In the genomic region with DNA sequence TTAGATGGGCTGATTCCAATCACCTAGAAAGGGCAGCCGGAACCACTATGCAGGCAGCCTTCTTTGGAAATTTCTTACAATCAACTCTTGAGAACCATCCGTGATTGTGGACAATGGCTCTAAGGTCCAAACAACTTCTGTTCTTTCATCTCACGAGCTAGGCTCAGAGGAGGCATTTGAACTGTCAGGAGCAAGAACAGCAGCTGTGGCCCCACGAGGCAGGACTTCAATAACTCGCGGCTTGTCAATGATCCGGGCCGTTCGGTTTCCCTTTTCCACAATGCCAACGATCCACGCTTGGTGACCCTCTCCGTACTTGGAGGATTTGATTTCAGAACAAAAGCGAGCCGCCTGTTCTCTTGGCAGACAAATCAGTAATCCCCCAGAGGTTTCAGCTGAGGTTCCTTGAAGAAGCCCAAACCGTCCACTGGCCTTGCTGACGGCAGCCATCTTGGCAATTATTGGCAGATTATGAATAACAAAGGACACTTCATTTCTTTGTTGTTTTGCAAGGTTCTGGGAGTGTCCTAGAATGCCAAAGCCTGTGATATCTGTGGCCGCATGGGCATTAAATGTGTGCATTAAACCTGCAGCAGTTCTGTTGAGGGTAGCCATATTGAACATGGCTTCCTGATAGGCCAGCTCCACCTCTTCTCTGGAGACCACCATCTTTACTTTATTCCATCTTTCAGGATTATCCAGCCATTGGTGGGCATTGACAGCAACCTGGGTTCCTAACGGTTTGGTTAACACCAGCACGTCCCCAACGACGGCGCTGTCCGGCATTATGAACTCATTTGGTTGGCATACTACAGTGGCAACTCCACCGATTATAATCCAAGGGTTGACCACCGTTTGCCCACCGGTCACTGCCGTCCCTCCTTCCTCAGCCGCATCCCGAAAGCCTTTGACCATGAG, we compare ENCODE assay signal across 8 cellular contexts. TPM values are rescaled to one million over a fixed set of nuclear protein-coding genes. Genes with fewer than 3 reads are reported as not detected.
A peak's percentile ranks its signal among the peaks of the same experiment; 100 is the strongest.
DNase-seq lines count a peak whose midpoint lies in the region; TF ChIP-seq lines count a peak whose summit lies in the region.

No MANE protein-coding gene starts in this region.

- H3K9me3 ChIP-seq in AG04450 (ENCODE audit: control insufficient read depth, insufficient read depth, low read length) (peaks cover 6% of the 10 kb centered on the region), muscle layer of duodenum (ENCODE audit: control insufficient read depth in 1 of 2, low read length in 2 of 2) (no peaks in the 10 kb centered on the region)

- DNase-seq in AG04450 (ENCODE audit: low read depth, low spot score) (no peak), HL-60 (ENCODE audit: low read depth in 1 of 2, low spot score in 1 of 2) (no peak), cardiac fibroblast (ENCODE audit: low read depth in 2 of 2) (no peak), NCI-H2196 (lab: John Stamatoyannopoulos, UW; ENCODE audit: unreplicated experiment) (no peak), ureter (ENCODE audit: low spot score) (no peak), kidney tubule cell (ENCODE audit: low spot score) (no peak), CD1c-positive myeloid dendritic cell (ENCODE audit: extremely low spot score) (no peak)

- no peak for TF ChIP-seq CTCF in AG04450 (IDR thresholded peaks at IDR 0.05; ENCODE audit: low read depth, low read length)
- TF ChIP-seq CTCF in HL-60 (IDR thresholded peaks at IDR 0.05; ENCODE audit: insufficient read depth, low read length), result no peak
- TF ChIP-seq CTCF in cardiac fibroblast (IDR thresholded peaks at IDR 0.05; ENCODE audit: low read depth, low read length), result no peak

- H3K4me3 ChIP-seq in AG04450 (ENCODE audit: low read depth, low read length) (peak overlapping the region; percentile 83), HL-60 (replicated peaks; ENCODE audit: insufficient read depth, low read length) (peak overlapping the region; percentile 64), cardiac fibroblast (replicated peaks in 1 of 2; ENCODE audit: low read depth in 2 of 2, low read length in 2 of 2) (peak overlapping the region; percentile 76 to 90), muscle layer of duodenum (ENCODE audit: low read depth in 1 of 2, low read length in 2 of 2) (peak overlapping the region; percentile 76 to 91)

- H3K36me3 ChIP-seq in muscle layer of duodenum (ENCODE audit: control insufficient read depth in 1 of 2, insufficient read depth in 2 of 2, low read length in 2 of 2), result peaks cover 0 to 3% of the 10 kb centered on the region in 2 donors

- CTCF ChIA-PET in AG04450 (lab: Charles Lee), result interaction anchor here (2.4 kb wide), 1 partner anchor 15 kb away, joined by 8 read pairs; the partner anchor contains the start of gene DCTPP1

- H3K27me3 ChIP-seq in AG04450 (ENCODE audit: control insufficient read depth, insufficient read depth, low read length), result peaks cover 4% of the 10 kb centered on the region
- no peaks in the 10 kb centered on the region for H3K27me3 ChIP-seq in HL-60 (ENCODE audit: insufficient read depth, poor library complexity, severe bottlenecking)
- no peaks in the 10 kb centered on the region for H3K27me3 ChIP-seq in muscle layer of duodenum (ENCODE audit: low read depth, low read length)

- peak overlapping the region; percentile 86 for H3K27ac ChIP-seq in AG04450 (ENCODE audit: low read depth, low read length)
- peak overlapping the region; percentile 97 for H3K27ac ChIP-seq in HL-60 (replicated peaks)
- peak overlapping the region; percentile 94 for H3K27ac ChIP-seq in muscle layer of duodenum (ENCODE audit: low read length)

- POLR2A ChIA-PET in AG04450 (lab: Yijun Ruan, JAX), result interaction anchor here (1.0 to 1.1 kb wide), 3 partner anchors 27 to 127 kb away, joined by 3 to 5 read pairs (median 4); partner anchors contain the start of gene ZNF688

- H3K4me1 ChIP-seq in muscle layer of duodenum (ENCODE audit: control insufficient read depth in 1 of 2, insufficient read depth in 2 of 2, low read length in 2 of 2), result peaks cover 9 to 12% of the 10 kb centered on the region in 2 donors

RNA-seq across cellular contexts. Expression of gene SEPHS2, which starts 1.2 kb away (rescaled TPM):
- polyA plus RNA-seq in AG04450 (2011; rRNA removed), result 41.2 and 47.1 TPM in 2 replicates
- polyA minus RNA-seq in AG04450 (2011; rRNA and poly(A)+ RNA removed), result 27.1 and 32.0 TPM in 2 replicates
- 36.2 TPM for total RNA-seq in ureter

RNA-seq across cellular contexts. Expression of gene DCTPP1, which starts 14.7 kb away (rescaled TPM):
- polyA plus RNA-seq in AG04450 (2011; rRNA removed), result 34.1 and 34.7 TPM in 2 replicates
- polyA minus RNA-seq in AG04450 (2011; rRNA and poly(A)+ RNA removed), result 9.6 and 15.7 TPM in 2 replicates
- 49.9 TPM for total RNA-seq in ureter

RNA-seq across cellular contexts. Expression of gene ITGAL, which starts 28.1 kb away (rescaled TPM):
- polyA plus RNA-seq in AG04450 (2011; rRNA removed), result not detected in 2 replicates
- not detected in 2 replicates for polyA minus RNA-seq in AG04450 (2011; rRNA and poly(A)+ RNA removed)
- 8.9 TPM for total RNA-seq in ureter

RNA-seq across cellular contexts. Expression of gene ZNF771, which starts 37.1 kb away (rescaled TPM):
- polyA plus RNA-seq in AG04450 (2011; rRNA removed), result 9.3 and 10.1 TPM in 2 replicates
- polyA minus RNA-seq in AG04450 (2011; rRNA and poly(A)+ RNA removed), result 5.8 and 6.3 TPM in 2 replicates
- 5.2 TPM for total RNA-seq in ureter

RNA-seq across cellular contexts. Expression of gene ZNF48, which starts 49.3 kb away (rescaled TPM):
- 4.3 and 5.3 TPM in 2 replicates for polyA plus RNA-seq in AG04450 (2011; rRNA removed)
- 5.9 and 6.6 TPM in 2 replicates for polyA minus RNA-seq in AG04450 (2011; rRNA and poly(A)+ RNA removed)
- total RNA-seq in ureter, result 8.1 TPM
